In the genomic region with DNA sequence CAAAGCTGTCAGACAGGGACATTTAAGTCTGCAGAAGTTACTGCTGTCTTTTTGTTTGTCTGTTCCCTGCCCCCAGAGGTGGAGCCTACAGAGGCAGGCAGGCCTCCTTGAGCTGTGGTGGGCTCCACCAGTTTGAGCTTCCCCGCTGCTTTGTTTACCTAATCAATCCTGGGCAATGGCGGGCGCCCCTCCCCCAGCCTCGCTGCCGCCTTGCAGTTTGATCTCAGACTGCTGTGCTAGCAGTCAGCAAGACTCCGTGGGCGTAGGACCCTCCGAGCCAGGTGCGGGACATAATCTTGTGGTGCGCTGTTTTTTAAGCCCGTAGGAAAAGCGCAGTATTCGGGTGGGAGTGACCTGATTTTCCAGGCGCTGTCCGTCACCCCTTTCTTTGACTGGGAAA, we compare ENCODE assay signal across 5 cellular contexts.
DNase-seq lines count a peak whose midpoint lies in the region; ATAC-seq, FAIRE-seq and TF ChIP-seq lines count a peak whose summit lies in the region.
"Not testable (repeated sequence)": the region's sequence is repeated elsewhere in the genome, so short reads cannot be mapped to it uniquely, and the experiment has no call there.

No MANE protein-coding gene starts in this region.

- peak overlapping the region; percentile 45; the same call in 1 of the 2 replicates for H3K4me3 Mint-ChIP-seq in WTC11
- H3K4me3 Mint-ChIP-seq in nephron progenitor cell, neural progenitor cell: not testable (repeated sequence)

- TF ChIP-seq CTCF in A549 (IDR thresholded peaks at IDR 0.05); WTC11 (IDR thresholded peaks at IDR 0.05); nephron progenitor cell (IDR thresholded peaks at IDR 0.05); neural progenitor cell (IDR thresholded peaks at IDR 0.05): not testable (repeated sequence)

- H3K4me3 ChIP-seq in A549 = peak overlapping the region; percentile 25; the same call in 1 of the 3 replicates
- H3K4me3 ChIP-seq in neural progenitor cell = not testable (repeated sequence)

- H3K27ac Mint-ChIP-seq in WTC11, nephron progenitor cell, neural progenitor cell: not testable (repeated sequence)

- not testable (repeated sequence) for H3K9ac ChIP-seq in neural progenitor cell

- ATAC-seq in A549, WTC11: not testable (repeated sequence)

- WGBS in A549 (ENCODE audit: missing lambda C conversion rate) = 44% methylated on average over 11 of the region's 15 CpGs

- POLR2A ChIA-PET in A549 (lab: Yijun Ruan, JAX); WTC11 (lab: Charles Lee): not testable (repeated sequence)

- not testable (repeated sequence) for TF ChIP-seq POLR2A in A549 (IDR thresholded peaks at IDR 0.05; ENCODE audit: low read length)

- not testable (repeated sequence) for TF ChIP-seq RAD21 in A549 (conservative IDR thresholded peaks at IDR 0.05 in 1 of 2, IDR thresholded peaks at IDR 0.05 in 1 of 2)

- H3K9me3 Mint-ChIP-seq in WTC11 = not testable (repeated sequence)
- peaks cover 19% of the 10 kb centered on the region for H3K9me3 Mint-ChIP-seq in nephron progenitor cell
- H3K9me3 Mint-ChIP-seq in neural progenitor cell = peaks cover 10% of the 10 kb centered on the region

- not testable (repeated sequence) for TF ChIP-seq EP300 in A549 (IDR thresholded peaks at IDR 0.05)

- not testable (repeated sequence) for H4K20me1 ChIP-seq in neural progenitor cell (ENCODE audit: low read depth)

- peak overlapping the region; percentile 38; the same call in 2 of the 3 replicates for H3K4me2 ChIP-seq in A549
- not testable (repeated sequence) for H3K4me2 ChIP-seq in neural progenitor cell

- H3K36me3 ChIP-seq in neural progenitor cell = not testable (repeated sequence)

- H3K27ac ChIP-seq in A549, neural progenitor cell: not testable (repeated sequence)

- H3K4me1 ChIP-seq in A549, neural progenitor cell: not testable (repeated sequence)

- not testable (repeated sequence) for H3K27me3 Mint-ChIP-seq in WTC11 (ENCODE audit: low read depth); nephron progenitor cell (ENCODE audit: low read depth, poor library complexity); neural progenitor cell (ENCODE audit: insufficient read depth, low read depth)

- H3F3A ChIP-seq in neural progenitor cell (ENCODE audit: low read depth) = not testable (repeated sequence)

- FAIRE-seq in A549 (lab: Jason Lieb, UNC) = not testable (repeated sequence)

- H3K79me2 ChIP-seq in neural progenitor cell (ENCODE audit: low read depth) = not testable (repeated sequence)

- H3K27me3 ChIP-seq in neural progenitor cell = not testable (repeated sequence)

- not testable (repeated sequence) for H3K4me1 Mint-ChIP-seq in WTC11, nephron progenitor cell, neural progenitor cell

- H3K36me3 Mint-ChIP-seq in WTC11; nephron progenitor cell (ENCODE audit: low read depth); neural progenitor cell: not testable (repeated sequence)

- H3K9me3 ChIP-seq in A549; neural progenitor cell (ENCODE audit: low read depth): not testable (repeated sequence)

- CTCF ChIA-PET in A549 (lab: Yijun Ruan, JAX); WTC11 (lab: Charles Lee): not testable (repeated sequence)

- peak overlapping the region; percentile 42 for H2AFZ ChIP-seq in neural progenitor cell (replicated peaks)

- not testable (repeated sequence) for DNase-seq in A549 (ENCODE audit: low read depth in 1 of 2, low spot score in 1 of 2); neural progenitor cell (ENCODE audit: low spot score)
- DNase-seq in ELF-1 (ENCODE audit: low read depth, low spot score) (peak; percentile 60), WTC11 (ENCODE audit: low spot score) (peak; percentile 15), nephron progenitor cell (peak; percentile 6)
